Comparison of ENCODE assay signal across 20 cellular contexts in genomic region chr14:84963518-84963917, GRCh38.
DNase-seq lines count a peak whose midpoint lies in the region; ATAC-seq, FAIRE-seq and TF ChIP-seq lines count a peak whose summit lies in the region.
"Had no signal": no experiment of that assay in that cellular context is flagged by ENCODE, and none has a peak within 500 bp of the region (broad histone marks: within the 10 kb centered on the region; RNA-seq: fewer than 3 reads in every experiment).

No MANE protein-coding gene starts in this region.

- no peak for TF ChIP-seq CTCF in endothelial cell of umbilical vein (IDR thresholded peaks at IDR 0.05; ENCODE audit: extremely low read depth in 1 of 2, insufficient read depth in 1 of 2, low read depth in 1 of 2, low read length in 2 of 2)
- TF ChIP-seq CTCF in pancreas (IDR thresholded peaks at IDR 0.05): no peak

- BruUV-seq in endothelial cell of umbilical vein (replicated peaks; lab: Mats Ljungman, UMichigan): no TSS peak

- H3K27me3 ChIP-seq in endothelial cell of umbilical vein (ENCODE audit: control insufficient read depth in 2 of 2, insufficient read depth in 2 of 2, low read length in 2 of 2): no peaks in the 10 kb centered on the region
- no peaks in the 10 kb centered on the region for H3K27me3 ChIP-seq in pancreas
- H3K27me3 ChIP-seq: BE2C had no signal

- 47 to 55% methylated on average over 5 of the region's 5 CpGs for WGBS in pancreas, 2 donors

- peak; percentile 87 for TF ChIP-seq POLR2A in endothelial cell of umbilical vein (IDR thresholded peaks at IDR 0.05; ENCODE audit: low read depth, low read length)

- POLR2A ChIA-PET in endothelial cell of umbilical vein (lab: Charles Lee): interaction anchor here (0.9 to 1.0 kb wide), 2 partner anchors 564 to 566 kb away, joined by 3 to 4 read pairs; partner anchors contain the start of gene FLRT2

- no peaks in the 10 kb centered on the region for H3K9me3 ChIP-seq in endothelial cell of umbilical vein (replicated peaks; ENCODE audit: control insufficient read depth, insufficient read depth, low read length)
- no peaks in the 10 kb centered on the region for H3K9me3 ChIP-seq in pancreas
- H3K9me3 ChIP-seq: BE2C had no signal

- H3K9me1 ChIP-seq in endothelial cell of umbilical vein (replicated peaks; ENCODE audit: control insufficient read depth, extremely low read depth, insufficient read depth, low read length): no peaks in the 10 kb centered on the region

- CTCF ChIA-PET in endothelial cell of umbilical vein (lab: Charles Lee): interaction anchor here (0.6 to 2.2 kb wide), 6 partner anchors 12 to 649 kb away, joined by 3 to 17 read pairs (median 4); partner anchors contain the start of gene FLRT2

- peak overlapping the region; percentile 43 for H3K9ac ChIP-seq in endothelial cell of umbilical vein (replicated peaks; ENCODE audit: extremely low read depth, insufficient read depth, low read length)

- H3K79me2 ChIP-seq in endothelial cell of umbilical vein (ENCODE audit: control insufficient read depth, insufficient read depth, low read length): no peaks in the 10 kb centered on the region

- H3K4me3 ChIP-seq in endothelial cell of umbilical vein (replicated peaks in 1 of 3; ENCODE audit: insufficient read depth in 1 of 3, low read depth in 1 of 3, low read length in 3 of 3) (no peak overlapping the region), pancreas (no peak overlapping the region)

- dilution Hi-C loops in endothelial cell of umbilical vein (cut with MboI; ENCODE audit: extremely low pct_ligation_motif_present, low sequenced_read_pairs): no loop called here

- H3K4me2 ChIP-seq in endothelial cell of umbilical vein (ENCODE audit: insufficient read depth, low read length): no peak overlapping the region

- H3K36me3 ChIP-seq in endothelial cell of umbilical vein (ENCODE audit: control insufficient read depth in 2 of 2, extremely low read depth in 1 of 2, insufficient read depth in 2 of 2, low read length in 2 of 2): no peaks in the 10 kb centered on the region
- H3K36me3 ChIP-seq in pancreas: no peaks in the 10 kb centered on the region
- H3K36me3 ChIP-seq: BE2C had no signal

- DNase-seq in DMS53 treated with DMSO at 0.1 percent for 48 hours (lab: John Stamatoyannopoulos, UW; ENCODE audit: unreplicated experiment) (peak; percentile 72), NCI-H146 treated with DMSO at 0.1 percent for 48 hours (lab: John Stamatoyannopoulos, UW; ENCODE audit: unreplicated experiment) (peak; percentile 73), endothelial cell of umbilical vein (ENCODE audit: low read depth, low spot score) (peak; percentile 96), pancreas (no peak), urothelium cell line (ENCODE audit: low spot score) (no peak)
- DNase-seq: BE2C; C1 segment of cervical spinal cord; CD4-positive, CD25-positive, alpha-beta regulatory T cell; CD8-positive, alpha-beta memory T cell; COR-L47; DMS 273 treated with DMSO at 0.1 percent for 48 hours; DMS79; GDM1; GOT3; H7; HFFc6 had no signal

- H4K20me1 ChIP-seq in endothelial cell of umbilical vein (replicated peaks; ENCODE audit: control insufficient read depth, extremely low read depth, insufficient read depth, low read length): no peaks in the 10 kb centered on the region

- peaks cover 39% of the 10 kb centered on the region for H3K4me1 ChIP-seq in endothelial cell of umbilical vein (ENCODE audit: control insufficient read depth, extremely low read depth, insufficient read depth, low read length)
- H3K4me1 ChIP-seq in pancreas: peaks cover 0 to 5% (median 0%) of the 10 kb centered on the region in 3 donors
- H3K4me1 ChIP-seq: BE2C had no signal

- intact Hi-C loops in endothelial cell of umbilical vein (cut with micrococcal nuclease): loop anchor here (1.0 to 10.0 kb wide), 10 partner anchors 201 to 957 kb away; no protein-coding TSS in a partner anchor
- intact Hi-C loops in pancreas (cut with DNase I): no loop called here

- peak overlapping the region; percentile 86 for H3K27ac ChIP-seq in endothelial cell of umbilical vein (ENCODE audit: insufficient read depth, low read depth, low read length)
- no peak overlapping the region for H3K27ac ChIP-seq in pancreas

- no peak overlapping the region for H2AFZ ChIP-seq in endothelial cell of umbilical vein (ENCODE audit: low read depth, low read length)

- FAIRE-seq in endothelial cell of umbilical vein (lab: Jason Lieb, UNC): peak; percentile 87
- FAIRE-seq in pancreas (lab: Jason Lieb, UNC): no peak
- no peak for FAIRE-seq in urothelium cell line (lab: Jason Lieb, UNC)
- FAIRE-seq: GM12892 had no signal

- peak; percentile 27 to 82 (median 64) for ATAC-seq in pancreas
- ATAC-seq in HG03175 (IDR thresholded peaks at IDR 0.05; ENCODE audit: unreplicated experiment): no peak
- ATAC-seq in HG03139 (IDR thresholded peaks at IDR 0.05; ENCODE audit: unreplicated experiment): no peak
- ATAC-seq: HCT116 had no signal

TF ChIP-seq in endothelial cell of umbilical vein, 7 proteins besides CTCF, POLR2A, EP300 and RAD21:
- TF ChIP-seq JUN (IDR thresholded peaks at IDR 0.05; ENCODE audit: borderline replicate concordance, insufficient read depth, insufficient read length, low read depth): peak; percentile 98
- peak; percentile 91 for TF ChIP-seq GATA2 (IDR thresholded peaks at IDR 0.05; ENCODE audit: insufficient read depth, insufficient read length, low read depth, low read length)
- TF ChIP-seq MYC (IDR thresholded peaks at IDR 0.05; ENCODE audit: low read depth, low read length): no peak
- TF ChIP-seq FOS (IDR thresholded peaks at IDR 0.05; ENCODE audit: borderline replicate concordance, insufficient read depth, low read length): peak; percentile 87
- TF ChIP-seq EZH2 (IDR thresholded peaks at IDR 0.05; ENCODE audit: borderline replicate concordance, low read depth, low read length, severe bottlenecking): no peak
- TF ChIP-seq, protein P1, sequence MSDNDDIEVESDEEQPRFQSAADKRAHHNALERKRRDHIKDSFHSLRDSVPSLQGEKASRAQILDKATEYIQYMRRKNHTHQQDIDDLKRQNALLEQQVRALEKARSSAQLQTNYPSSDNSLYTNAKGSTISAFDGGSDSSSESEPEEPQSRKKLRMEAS (IDR thresholded peaks at IDR 0.05; ENCODE audit: insufficient read depth, insufficient read length): no peak
- TF ChIP-seq POLR2AphosphoS5 (IDR thresholded peaks at IDR 0.05; ENCODE audit: insufficient read depth, low read depth, low read length): peak; percentile 87

Comparison
In these comparisons a context has a peak if more than half of its experiments do, and no peak if none do; other contexts are left out.
1. DNase-seq: peak in DMS53 treated with DMSO at 0.1 percent for 48 hours (single experiment), NCI-H146 treated with DMSO at 0.1 percent for 48 hours (single experiment) and endothelial cell of umbilical vein (single experiment); none in pancreas (0 of 6) and urothelium cell line (single experiment).
2. ATAC-seq: peak in pancreas (4 of 4); none in HG03175 (single experiment) and HG03139 (single experiment).